Comparison of ENCODE assay signal across 8 cellular contexts in the genomic region with DNA sequence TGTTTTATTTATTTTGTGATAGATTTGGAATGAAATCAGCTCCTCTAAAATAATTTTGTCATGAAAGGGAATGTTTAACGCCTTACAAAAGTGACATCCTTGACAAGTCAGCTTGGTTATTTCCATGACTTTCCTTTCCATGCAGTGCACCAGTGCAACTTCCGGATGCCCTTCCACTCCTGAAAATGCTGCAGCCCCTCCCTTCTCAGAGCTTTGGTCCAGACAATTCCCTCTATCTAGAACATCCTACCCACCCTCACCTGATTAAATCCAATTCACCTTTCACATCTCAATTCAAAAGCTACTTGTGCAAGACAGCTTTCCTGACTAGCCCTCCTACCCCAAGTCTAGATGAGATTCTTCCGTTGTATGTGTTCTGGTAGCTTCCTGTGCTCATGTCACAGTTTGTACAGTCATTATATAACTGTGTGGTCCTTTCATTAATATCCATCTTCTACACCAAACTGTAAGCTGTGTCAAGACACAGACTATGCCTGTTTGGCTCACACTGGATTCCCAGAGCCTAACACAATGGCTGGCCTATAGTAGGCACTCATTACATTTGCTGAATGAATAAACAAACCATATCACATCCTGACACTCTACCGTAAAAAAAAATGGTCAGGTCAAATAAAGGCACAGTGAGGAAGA.
DNase-seq lines count a peak whose midpoint lies in the region; ATAC-seq and TF ChIP-seq lines count a peak whose summit lies in the region.

No MANE protein-coding gene starts in this region.

- no peaks in the 10 kb centered on the region for H3K36me3 ChIP-seq in CD8-positive, alpha-beta T cell (ENCODE audit: insufficient read depth, low read length)

- peak overlapping the region; percentile 92 for H3K27ac Mint-ChIP-seq in CD8-positive, alpha-beta T cell
- H3K27ac Mint-ChIP-seq in dendritic cell treated with granulocyte-macrophage colony-stimulating factor and Interleukin-4, amounts not matched to agents 40 ng/mL and 50 ng/mL, for 4 days, result peak overlapping the region; percentile 45

- H3K4me1 Mint-ChIP-seq in CD8-positive, alpha-beta T cell (ENCODE audit: low read depth), result peaks cover 88% of the 10 kb centered on the region
- peaks cover 80% of the 10 kb centered on the region for H3K4me1 Mint-ChIP-seq in dendritic cell treated with granulocyte-macrophage colony-stimulating factor and Interleukin-4, amounts not matched to agents 40 ng/mL and 50 ng/mL, for 4 days (ENCODE audit: low read depth)

- H3K27me3 ChIP-seq in CD8-positive, alpha-beta T cell (ENCODE audit: insufficient read depth, low read length), result no peaks in the 10 kb centered on the region

- peaks cover 8% of the 10 kb centered on the region for H3K36me3 Mint-ChIP-seq in CD8-positive, alpha-beta T cell
- peaks cover 26% of the 10 kb centered on the region for H3K36me3 Mint-ChIP-seq in dendritic cell treated with granulocyte-macrophage colony-stimulating factor and Interleukin-4, amounts not matched to agents 40 ng/mL and 50 ng/mL, for 4 days (ENCODE audit: low read depth)

- CTCF ChIA-PET in CD8-positive, alpha-beta T cell (lab: Charles Lee), result interaction anchor here (0.6 to 2.7 kb wide), 9 partner anchors 11 to 74 kb away, joined by 3 to 18 read pairs (median 3); no protein-coding TSS in a partner anchor

- H3K4me1 ChIP-seq in CD8-positive, alpha-beta T cell (ENCODE audit: insufficient read depth, low read length), result peaks cover 88% of the 10 kb centered on the region

- H3K27me3 Mint-ChIP-seq in CD8-positive, alpha-beta T cell (ENCODE audit: low read depth), result no peaks in the 10 kb centered on the region
- H3K27me3 Mint-ChIP-seq in dendritic cell treated with granulocyte-macrophage colony-stimulating factor and Interleukin-4, amounts not matched to agents 40 ng/mL and 50 ng/mL, for 4 days, result no peaks in the 10 kb centered on the region

- no peaks in the 10 kb centered on the region for H3K9me3 ChIP-seq in CD8-positive, alpha-beta T cell (ENCODE audit: low read length)

- peak overlapping the region; percentile 41 for H3K27ac ChIP-seq in CD8-positive, alpha-beta T cell (ENCODE audit: low read depth, low read length)

- no peak for TF ChIP-seq CTCF in CD8-positive, alpha-beta T cell (IDR thresholded peaks at IDR 0.05)

- intact Hi-C loops in CD8-positive, alpha-beta T cell (cut with DNase I, micrococcal nuclease), result loop anchor here (2.0 to 5.0 kb wide), 4 partner anchors 17 to 39 kb away; no protein-coding TSS in a partner anchor
- intact Hi-C loops in dendritic cell treated with granulocyte-macrophage colony-stimulating factor and Interleukin-4, amounts not matched to agents 40 ng/mL and 50 ng/mL, for 4 days (cut with micrococcal nuclease), result no loop called here
- intact Hi-C loops in left ventricle myocardium superior (cut with micrococcal nuclease), result no loop called here

- peak; percentile 34 for ATAC-seq in CD8-positive, alpha-beta T cell
- peak; percentile 35 for ATAC-seq in GM19438 (IDR thresholded peaks at IDR 0.05; ENCODE audit: low read depth, unreplicated experiment)
- peak; percentile 40 for ATAC-seq in HG03354 (IDR thresholded peaks at IDR 0.05; ENCODE audit: poor library complexity, severe bottlenecking, unreplicated experiment)
- no peak for ATAC-seq in left ventricle myocardium superior

- H3K9me3 Mint-ChIP-seq in CD8-positive, alpha-beta T cell, result no peaks in the 10 kb centered on the region
- no peaks in the 10 kb centered on the region for H3K9me3 Mint-ChIP-seq in dendritic cell treated with granulocyte-macrophage colony-stimulating factor and Interleukin-4, amounts not matched to agents 40 ng/mL and 50 ng/mL, for 4 days

- POLR2A ChIA-PET in CD8-positive, alpha-beta T cell (lab: Charles Lee), result interaction anchor here (1.0 to 2.4 kb wide), 12 partner anchors 10 to 73 kb away, joined by 3 to 15 read pairs (median 6); a partner anchor contains a TSS

- peak overlapping the region; percentile 7 for H3K4me3 ChIP-seq in CD8-positive, alpha-beta T cell (ENCODE audit: low read depth, low read length)

- DNase-seq in CD8-positive, alpha-beta T cell, result no peak
- no peak for DNase-seq in stimulated activated CD4-positive, alpha-beta T cell treated with anti-CD3 and anti-CD28 coated beads, Interleukin-4, amount 100 ng/mL, for 4 hours
- DNase-seq in UCSD-AML1 (lab: John Stamatoyannopoulos, UW; ENCODE audit: unreplicated experiment), result no peak
- no peak for DNase-seq in HuH-7.5 (ENCODE audit: low spot score)
- no peak for DNase-seq in left ventricle myocardium superior

- H3K4me3 Mint-ChIP-seq in CD8-positive, alpha-beta T cell, result peak overlapping the region; percentile 65
- H3K4me3 Mint-ChIP-seq in dendritic cell treated with granulocyte-macrophage colony-stimulating factor and Interleukin-4, amounts not matched to agents 40 ng/mL and 50 ng/mL, for 4 days, result no peak overlapping the region

Comparison
In these comparisons a context has a peak if more than half of its experiments do, and no peak if none do; other contexts are left out.
1. intact Hi-C loops: an anchor here in CD8-positive, alpha-beta T cell (2.0 to 5.0 kb wide); none called in dendritic cell treated with granulocyte-macrophage colony-stimulating factor and Interleukin-4, amounts not matched to agents 40 ng/mL and 50 ng/mL, for 4 days and left ventricle myocardium superior.